In genomic region chr2:3595985-3596384, GRCh38 we compare ENCODE assay signal across 12 cellular contexts. TPM values are rescaled to one million over a fixed set of nuclear protein-coding genes. Genes with fewer than 3 reads are reported as not detected.
A peak's percentile ranks its signal among the peaks of the same experiment; 100 is the strongest.
DNase-seq lines count a peak whose midpoint lies in the region; ATAC-seq, FAIRE-seq and TF ChIP-seq lines count a peak whose summit lies in the region.
"Had no signal": no experiment of that assay in that cellular context is flagged by ENCODE, and none has a peak within 500 bp of the region (broad histone marks: within the 10 kb centered on the region; RNA-seq: fewer than 3 reads in every experiment).

No MANE protein-coding gene starts in this region.

- H3K27ac ChIP-seq in GM12878 (ENCODE audit: control insufficient read depth, insufficient read depth) (no peak overlapping the region), mammary epithelial cell (ENCODE audit: insufficient read depth, low read depth, low read length) (no peak overlapping the region)
- H3K27ac ChIP-seq: HL-60 had no signal

- 16% methylated on average over 6 of the region's 6 CpGs for WGBS in GM12878 (ENCODE audit: insufficient coverage, insufficient replicate concordance, low lambda C conversion rate, missing lambda C conversion rate)
- WGBS in mammary epithelial cell (ENCODE audit: low coverage, missing lambda C conversion rate) = 85% methylated on average over 6 of the region's 6 CpGs

- TF ChIP-seq CTCF in GM12878 (IDR thresholded peaks at IDR 0.05 in 2 of 3, conservative IDR thresholded peaks at IDR 0.05 in 1 of 3; ENCODE audit: control insufficient read depth in 2 of 3, extremely low read depth in 1 of 3, insufficient read depth in 1 of 3, low read depth in 3 of 3, low read length in 3 of 3) = no peak
- TF ChIP-seq CTCF in mammary epithelial cell (conservative IDR thresholded peaks at IDR 0.05 in 1 of 2, IDR thresholded peaks at IDR 0.05 in 1 of 2; ENCODE audit: extremely low read depth in 1 of 2, insufficient read depth in 1 of 2, low read depth in 1 of 2, low read length in 2 of 2) = no peak

- H2AFZ ChIP-seq in GM12878 (ENCODE audit: control insufficient read depth, low read depth, low read length) = no peak overlapping the region
- H2AFZ ChIP-seq in mammary epithelial cell (ENCODE audit: low read depth, low read length) = no peak overlapping the region

- H4K20me1 ChIP-seq in GM12878 (ENCODE audit: control insufficient read depth, insufficient read depth) = no peaks in the 10 kb centered on the region; the same call in 1 of the 2 replicates
- H4K20me1 ChIP-seq in mammary epithelial cell (ENCODE audit: insufficient read depth, low read length) = no peaks in the 10 kb centered on the region

- dilution Hi-C loops in mammary epithelial cell (cut with HindIII; ENCODE audit: low sequenced_read_pairs) = no loop called here

- H3K9ac ChIP-seq in GM12878 (ENCODE audit: control insufficient read depth, insufficient read depth, low read length) = no peak overlapping the region
- H3K9ac ChIP-seq in mammary epithelial cell (ENCODE audit: insufficient read depth, low read length) = no peak overlapping the region

- peak; percentile 81 for ATAC-seq in GM18498 (IDR thresholded peaks at IDR 0.05; ENCODE audit: unreplicated experiment)
- ATAC-seq in GM19397 (IDR thresholded peaks at IDR 0.05; ENCODE audit: unreplicated experiment) = peak; percentile 83
- ATAC-seq in HG03097 (IDR thresholded peaks at IDR 0.05; ENCODE audit: low FRiP score, unreplicated experiment) = peak; percentile 55
- peak; percentile 97 for ATAC-seq in GM12878
- ATAC-seq: body of pancreas had no signal

- in situ Hi-C loops in GM12878 (cut with MboI) = no loop called here
- in situ Hi-C loops in mammary epithelial cell (cut with MboI; ENCODE audit: low sequenced_read_pairs in 2 of 2) = no loop called here

- no peak for DNase-seq in GM12878 (ENCODE audit: low read depth, low spot score)
- DNase-seq in mammary epithelial cell = no peak
- DNase-seq in CD1c-positive myeloid dendritic cell (ENCODE audit: extremely low spot score) = no peak
- no peak for DNase-seq in NCI-H1436 (lab: John Stamatoyannopoulos, UW)
- DNase-seq in NCI-H1092 (lab: John Stamatoyannopoulos, UW) = no peak
- DNase-seq: body of pancreas had no signal

- BruUV-seq in GM12878 (replicated peaks; lab: Mats Ljungman, UMichigan) = no TSS peak
- BruUV-seq in mammary epithelial cell (replicated peaks; lab: Mats Ljungman, UMichigan) = no TSS peak

- intact Hi-C loops in GM12878 (cut with micrococcal nuclease; ENCODE audit: unreplicated experiment) = no loop called here
- intact Hi-C loops in mammary epithelial cell (cut with micrococcal nuclease) = loop anchor here (2.0 kb wide), 1 partner anchor 55 kb away; no protein-coding TSS in a partner anchor

- RAD21 ChIA-PET in GM12878 (lab: Charles Lee; ENCODE audit: unreplicated experiment) = interaction anchor here (0.6 to 1.8 kb wide), 5 partner anchors 9 to 77 kb away, joined by 3 to 11 read pairs (median 3); no protein-coding TSS in a partner anchor

- FAIRE-seq in GM12878 (lab: Jason Lieb, UNC) = no peak
- FAIRE-seq: frontal cortex had no signal

- CTCF ChIA-PET in GM12878 (lab: Yijun Ruan, JAX) (no interaction called here), mammary epithelial cell (lab: Charles Lee; ENCODE audit: low non-redundant PET) (no interaction called here)

- no peak for TF ChIP-seq POLR2A in GM12878 (IDR thresholded peaks at IDR 0.05; ENCODE audit: low read depth, low read length)

- TF ChIP-seq RAD21 in GM12878 (IDR thresholded peaks at IDR 0.05; ENCODE audit: insufficient read depth, low read depth, low read length) = peak; percentile 8; the same call in 1 of the 2 replicates

- H3K79me2 ChIP-seq in GM12878 (ENCODE audit: control insufficient read depth, insufficient read depth, low read length) = no peaks in the 10 kb centered on the region
- H3K79me2 ChIP-seq in mammary epithelial cell (ENCODE audit: insufficient read depth, low read length) = no peaks in the 10 kb centered on the region

- H3K4me3 ChIP-seq in GM12878 (no peak overlapping the region), mammary epithelial cell (replicated peaks in 1 of 3; ENCODE audit: insufficient read depth in 1 of 3, low read depth in 2 of 3, low read length in 3 of 3) (no peak overlapping the region)
- H3K4me3 ChIP-seq: body of pancreas had no signal

- H3K4me2 ChIP-seq in GM12878 (ENCODE audit: control insufficient read depth, insufficient read depth) = no peak overlapping the region
- H3K4me2 ChIP-seq in mammary epithelial cell (ENCODE audit: insufficient read depth, low read depth, low read length) = no peak overlapping the region

- H3K9me3 ChIP-seq in GM12878 (replicated peaks; ENCODE audit: control insufficient read depth, insufficient read depth, low read length) = no peaks in the 10 kb centered on the region
- no peaks in the 10 kb centered on the region for H3K9me3 ChIP-seq in mammary epithelial cell (replicated peaks; ENCODE audit: insufficient read depth, low read length)
- H3K9me3 ChIP-seq: body of pancreas had no signal

- POLR2A ChIA-PET in GM12878 (lab: Charles Lee) = interaction anchor here (0.7 to 1.1 kb wide), 4 partner anchors 9 to 56 kb away, joined by 3 to 5 read pairs (median 4); partner anchors contain the start of gene RNASEH1

- SMC1A ChIA-PET in GM12878 (lab: Charles Lee; ENCODE audit: uncharacterized antibody, unreplicated experiment) = interaction anchor here (0.8 kb wide), 1 partner anchor 11 kb away, joined by 3 read pairs; no protein-coding TSS in a partner anchor

- H3K27me3 ChIP-seq in GM12878 (replicated peaks in 1 of 2; ENCODE audit: control insufficient read depth in 2 of 2, insufficient read depth in 2 of 2, low read length in 1 of 2) = no peaks in the 10 kb centered on the region
- no peaks in the 10 kb centered on the region for H3K27me3 ChIP-seq in mammary epithelial cell (ENCODE audit: insufficient read depth, low read length)
- H3K27me3 ChIP-seq: body of pancreas had no signal

- H3K36me3 ChIP-seq in GM12878 (ENCODE audit: control insufficient read depth in 2 of 2, insufficient read depth in 2 of 2, low read length in 1 of 2) (peaks cover 0 to 4% of the 10 kb centered on the region in 2 experiments; a peak in 2 of 4 replicates), mammary epithelial cell (ENCODE audit: insufficient read depth, low read length) (no peaks in the 10 kb centered on the region)

- TF ChIP-seq EP300 in GM12878 (IDR thresholded peaks at IDR 0.05; ENCODE audit: borderline replicate concordance in 1 of 2, control insufficient read depth in 1 of 2, low read depth in 2 of 2, low read length in 2 of 2) = peak in 1 of 2 experiments; percentile 29; a peak in 1 of 4 replicates

- H3K4me1 ChIP-seq in GM12878 (ENCODE audit: control insufficient read depth, insufficient read depth, low read length) (peaks cover 22% of the 10 kb centered on the region), mammary epithelial cell (ENCODE audit: insufficient read depth, low read length) (no peaks in the 10 kb centered on the region)
- H3K4me1 ChIP-seq: body of pancreas had no signal

RNA-seq across cellular contexts. Expression of gene COLEC11, which starts 1.1 kb away (rescaled TPM):
- 5.3 and 5.9 TPM in 2 replicates for total RNA-seq in GM12878 (2013; cell fraction: nucleolus; rRNA removed)
- total RNA-seq in GM12878 (2014; rRNA removed) (0.11 TPM in 1 of 2 replicates, not detected in the other), GM12878 (2014; rRNA removed; fragmentation: Illumina TruSeq; extraction: Trizol) (0.09 and 0.18 TPM in 2 replicates), GM12878 (2021) (0.66 and 0.74 TPM in 2 replicates), mammary epithelial cell (not detected)
- polyA plus RNA-seq in GM12878 (2011; ENCODE audit: low read depth) = 0.39 TPM
- polyA plus RNA-seq in GM12878 (2011; rRNA removed) (0.30 and 0.34 TPM in 2 replicates), GM12878 (2014; fragmentation: Illumina TruSeq; extraction: Trizol) (not detected in 2 replicates), GM12878 (2014; fragmentation: Nextera tagmentation; extraction: Ambion mirVana) (not detected), GM12878 (2014; rRNA removed) (0.08 and 0.13 TPM in 2 replicates), GM12878 (2016; fragmentation: Nextera tagmentation; extraction: Ambion mirVana) (under 1 TPM in 1 of 2 experiments, not detected in 1; 0.16 TPM), mammary epithelial cell (not detected)
- polyA plus RNA-seq in GM12878 (2011; cell fraction: cytosol; rRNA removed) = 0.38 and 0.39 TPM in 2 replicates
- 1.9 and 2.0 TPM in 2 replicates for polyA plus RNA-seq in GM12878 (2011; cell fraction: nucleus; rRNA removed)
- 0.60 and 0.77 TPM in 2 replicates for polyA plus RNA-seq in GM12878 (2012)
- 0.22 and 0.36 TPM in 2 replicates for polyA minus RNA-seq in GM12878 (2011; rRNA and poly(A)+ RNA removed)
- not detected in 2 replicates for polyA minus RNA-seq in GM12878 (2011; cell fraction: cytosol; rRNA and poly(A)+ RNA removed)
- polyA minus RNA-seq in GM12878 (2011; cell fraction: nucleus; rRNA and poly(A)+ RNA removed) = 0.36 and 1.6 TPM in 2 replicates
- not detected for polyA minus RNA-seq in mammary epithelial cell
- total RNA-seq: Daoy had no signal

RNA-seq across cellular contexts. Expression of gene RPS7, which starts 20.9 kb away (rescaled TPM):
- 297 and 312 TPM in 2 replicates for total RNA-seq in GM12878 (2013; cell fraction: nucleolus; rRNA removed)
- 2,842 and 3,098 TPM in 2 replicates for total RNA-seq in GM12878 (2014; rRNA removed)
- 4,662 and 4,681 TPM in 2 replicates for total RNA-seq in GM12878 (2014; rRNA removed; fragmentation: Illumina TruSeq; extraction: Trizol)
- 2,368 and 2,463 TPM in 2 replicates for total RNA-seq in GM12878 (2021)
- 1,818 TPM for polyA plus RNA-seq in GM12878 (2011; ENCODE audit: low read depth)
- 2,490 and 2,717 TPM in 2 replicates for polyA plus RNA-seq in GM12878 (2011; rRNA removed)
- polyA plus RNA-seq in GM12878 (2011; cell fraction: cytosol; rRNA removed) = 1,447 and 1,733 TPM in 2 replicates
- 743 and 958 TPM in 2 replicates for polyA plus RNA-seq in GM12878 (2011; cell fraction: nucleus; rRNA removed)
- polyA plus RNA-seq in GM12878 (2012) = 2,414 and 2,708 TPM in 2 replicates
- polyA plus RNA-seq in GM12878 (2014; fragmentation: Illumina TruSeq; extraction: Trizol) = 3,268 and 3,336 TPM in 2 replicates
- polyA plus RNA-seq in GM12878 (2014; fragmentation: Nextera tagmentation; extraction: Ambion mirVana) = 1,000 to 10,000 TPM; 3,009 to 3,046 TPM
- 2,698 and 2,951 TPM in 2 replicates for polyA plus RNA-seq in GM12878 (2014; rRNA removed)
- 1,000 to 10,000 TPM; 1,197 to 1,434 TPM for polyA plus RNA-seq in GM12878 (2016; fragmentation: Nextera tagmentation; extraction: Ambion mirVana)
- polyA minus RNA-seq in GM12878 (2011; rRNA and poly(A)+ RNA removed) = 248 and 406 TPM in 2 replicates
- polyA minus RNA-seq in GM12878 (2011; cell fraction: cytosol; rRNA and poly(A)+ RNA removed) = 310 and 334 TPM in 2 replicates
- polyA minus RNA-seq in GM12878 (2011; cell fraction: nucleus; rRNA and poly(A)+ RNA removed) = 79.9 and 108 TPM in 2 replicates
- total RNA-seq in mammary epithelial cell = 1,000 to 10,000 TPM; 1,346 to 1,386 TPM
- polyA plus RNA-seq in mammary epithelial cell = 1,425 TPM
- polyA minus RNA-seq in mammary epithelial cell = 544 TPM

RNA-seq across cellular contexts. Expression of gene RNASEH1, which starts 37.9 kb away (rescaled TPM):
- 16.2 and 18.7 TPM in 2 replicates for total RNA-seq in GM12878 (2013; cell fraction: nucleolus; rRNA removed)
- 27.9 and 30.2 TPM in 2 replicates for total RNA-seq in GM12878 (2014; rRNA removed)
- total RNA-seq in GM12878 (2014; rRNA removed; fragmentation: Illumina TruSeq; extraction: Trizol) = 27.1 and 30.5 TPM in 2 replicates
- total RNA-seq in GM12878 (2021) = 30.5 and 34.9 TPM in 2 replicates
- 15.5 TPM for polyA plus RNA-seq in GM12878 (2011; ENCODE audit: low read depth)
- 18.1 and 18.2 TPM in 2 replicates for polyA plus RNA-seq in GM12878 (2011; rRNA removed)
- polyA plus RNA-seq in GM12878 (2011; cell fraction: cytosol; rRNA removed) = 12.8 and 15.1 TPM in 2 replicates
- 11.9 and 18.3 TPM in 2 replicates for polyA plus RNA-seq in GM12878 (2011; cell fraction: nucleus; rRNA removed)
- 15.0 and 20.5 TPM in 2 replicates for polyA plus RNA-seq in GM12878 (2012)
- polyA plus RNA-seq in GM12878 (2014; fragmentation: Illumina TruSeq; extraction: Trizol) = 15.3 and 24.0 TPM in 2 replicates
- polyA plus RNA-seq in GM12878 (2014; fragmentation: Nextera tagmentation; extraction: Ambion mirVana) = 10 to 100 TPM; 24.6 to 25.7 TPM
- 28.5 and 32.8 TPM in 2 replicates for polyA plus RNA-seq in GM12878 (2014; rRNA removed)
- 10 to 100 TPM; 67.5 to 68.5 TPM for polyA plus RNA-seq in GM12878 (2016; fragmentation: Nextera tagmentation; extraction: Ambion mirVana)
- polyA minus RNA-seq in GM12878 (2011; rRNA and poly(A)+ RNA removed) = 5.3 and 6.2 TPM in 2 replicates
- polyA minus RNA-seq in GM12878 (2011; cell fraction: cytosol; rRNA and poly(A)+ RNA removed) = 4.8 and 6.2 TPM in 2 replicates
- polyA minus RNA-seq in GM12878 (2011; cell fraction: nucleus; rRNA and poly(A)+ RNA removed) = 6.5 and 11.4 TPM in 2 replicates
- total RNA-seq in mammary epithelial cell = 10 to 100 TPM; 29.2 to 33.7 TPM
- 15.2 TPM for polyA plus RNA-seq in mammary epithelial cell
- polyA minus RNA-seq in mammary epithelial cell = 8.7 TPM
